ENCODE assay signal across 2 cellular contexts in the genomic region with DNA sequence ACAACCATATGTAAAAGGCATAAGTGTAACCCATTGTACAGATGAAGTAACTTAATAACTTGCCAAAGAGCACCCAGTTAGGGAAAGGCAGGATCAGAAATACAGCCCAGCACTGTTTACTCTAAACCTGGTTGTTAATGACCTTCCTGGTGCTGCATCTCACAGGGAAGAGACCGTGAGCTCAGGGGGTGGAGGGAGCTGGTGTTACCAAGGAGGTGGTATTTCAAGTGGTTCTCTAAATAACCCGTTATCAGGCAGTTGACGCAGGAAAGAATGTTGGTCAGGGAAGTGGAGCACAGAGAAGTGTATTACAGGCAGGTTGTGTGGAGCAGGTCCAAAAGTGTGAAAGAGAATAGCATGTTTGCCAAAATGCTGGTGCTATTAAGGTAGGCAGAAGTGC.
TF ChIP-seq lines count a peak whose summit lies in the region.

No MANE protein-coding gene starts in this region.

TF ChIP-seq in GM23338, 12 proteins besides CTCF, POLR2A, EP300 and RAD21 (continues in another document):
- no peak for TF ChIP-seq JUNB (IDR thresholded peaks at IDR 0.05; ENCODE audit: unreplicated experiment)
- no peak for TF ChIP-seq NANOG (IDR thresholded peaks at IDR 0.05; ENCODE audit: borderline replicate concordance)
- no peak for TF ChIP-seq EZH2 (IDR thresholded peaks at IDR 0.05; ENCODE audit: low read depth, unreplicated experiment)
- no peak for TF ChIP-seq EZH2phosphoT487 (IDR thresholded peaks at IDR 0.05; ENCODE audit: unreplicated experiment)
- no peak for TF ChIP-seq STAT1 (IDR thresholded peaks at IDR 0.05; ENCODE audit: unreplicated experiment)
- no peak for TF ChIP-seq ZNF331 (CRISPR knock-in tag; IDR thresholded peaks at IDR 0.05; ENCODE audit: low read depth)
- TF ChIP-seq ZNF114 (CRISPR knock-in tag; IDR thresholded peaks at IDR 0.05), result no peak
- TF ChIP-seq, protein P1, sequence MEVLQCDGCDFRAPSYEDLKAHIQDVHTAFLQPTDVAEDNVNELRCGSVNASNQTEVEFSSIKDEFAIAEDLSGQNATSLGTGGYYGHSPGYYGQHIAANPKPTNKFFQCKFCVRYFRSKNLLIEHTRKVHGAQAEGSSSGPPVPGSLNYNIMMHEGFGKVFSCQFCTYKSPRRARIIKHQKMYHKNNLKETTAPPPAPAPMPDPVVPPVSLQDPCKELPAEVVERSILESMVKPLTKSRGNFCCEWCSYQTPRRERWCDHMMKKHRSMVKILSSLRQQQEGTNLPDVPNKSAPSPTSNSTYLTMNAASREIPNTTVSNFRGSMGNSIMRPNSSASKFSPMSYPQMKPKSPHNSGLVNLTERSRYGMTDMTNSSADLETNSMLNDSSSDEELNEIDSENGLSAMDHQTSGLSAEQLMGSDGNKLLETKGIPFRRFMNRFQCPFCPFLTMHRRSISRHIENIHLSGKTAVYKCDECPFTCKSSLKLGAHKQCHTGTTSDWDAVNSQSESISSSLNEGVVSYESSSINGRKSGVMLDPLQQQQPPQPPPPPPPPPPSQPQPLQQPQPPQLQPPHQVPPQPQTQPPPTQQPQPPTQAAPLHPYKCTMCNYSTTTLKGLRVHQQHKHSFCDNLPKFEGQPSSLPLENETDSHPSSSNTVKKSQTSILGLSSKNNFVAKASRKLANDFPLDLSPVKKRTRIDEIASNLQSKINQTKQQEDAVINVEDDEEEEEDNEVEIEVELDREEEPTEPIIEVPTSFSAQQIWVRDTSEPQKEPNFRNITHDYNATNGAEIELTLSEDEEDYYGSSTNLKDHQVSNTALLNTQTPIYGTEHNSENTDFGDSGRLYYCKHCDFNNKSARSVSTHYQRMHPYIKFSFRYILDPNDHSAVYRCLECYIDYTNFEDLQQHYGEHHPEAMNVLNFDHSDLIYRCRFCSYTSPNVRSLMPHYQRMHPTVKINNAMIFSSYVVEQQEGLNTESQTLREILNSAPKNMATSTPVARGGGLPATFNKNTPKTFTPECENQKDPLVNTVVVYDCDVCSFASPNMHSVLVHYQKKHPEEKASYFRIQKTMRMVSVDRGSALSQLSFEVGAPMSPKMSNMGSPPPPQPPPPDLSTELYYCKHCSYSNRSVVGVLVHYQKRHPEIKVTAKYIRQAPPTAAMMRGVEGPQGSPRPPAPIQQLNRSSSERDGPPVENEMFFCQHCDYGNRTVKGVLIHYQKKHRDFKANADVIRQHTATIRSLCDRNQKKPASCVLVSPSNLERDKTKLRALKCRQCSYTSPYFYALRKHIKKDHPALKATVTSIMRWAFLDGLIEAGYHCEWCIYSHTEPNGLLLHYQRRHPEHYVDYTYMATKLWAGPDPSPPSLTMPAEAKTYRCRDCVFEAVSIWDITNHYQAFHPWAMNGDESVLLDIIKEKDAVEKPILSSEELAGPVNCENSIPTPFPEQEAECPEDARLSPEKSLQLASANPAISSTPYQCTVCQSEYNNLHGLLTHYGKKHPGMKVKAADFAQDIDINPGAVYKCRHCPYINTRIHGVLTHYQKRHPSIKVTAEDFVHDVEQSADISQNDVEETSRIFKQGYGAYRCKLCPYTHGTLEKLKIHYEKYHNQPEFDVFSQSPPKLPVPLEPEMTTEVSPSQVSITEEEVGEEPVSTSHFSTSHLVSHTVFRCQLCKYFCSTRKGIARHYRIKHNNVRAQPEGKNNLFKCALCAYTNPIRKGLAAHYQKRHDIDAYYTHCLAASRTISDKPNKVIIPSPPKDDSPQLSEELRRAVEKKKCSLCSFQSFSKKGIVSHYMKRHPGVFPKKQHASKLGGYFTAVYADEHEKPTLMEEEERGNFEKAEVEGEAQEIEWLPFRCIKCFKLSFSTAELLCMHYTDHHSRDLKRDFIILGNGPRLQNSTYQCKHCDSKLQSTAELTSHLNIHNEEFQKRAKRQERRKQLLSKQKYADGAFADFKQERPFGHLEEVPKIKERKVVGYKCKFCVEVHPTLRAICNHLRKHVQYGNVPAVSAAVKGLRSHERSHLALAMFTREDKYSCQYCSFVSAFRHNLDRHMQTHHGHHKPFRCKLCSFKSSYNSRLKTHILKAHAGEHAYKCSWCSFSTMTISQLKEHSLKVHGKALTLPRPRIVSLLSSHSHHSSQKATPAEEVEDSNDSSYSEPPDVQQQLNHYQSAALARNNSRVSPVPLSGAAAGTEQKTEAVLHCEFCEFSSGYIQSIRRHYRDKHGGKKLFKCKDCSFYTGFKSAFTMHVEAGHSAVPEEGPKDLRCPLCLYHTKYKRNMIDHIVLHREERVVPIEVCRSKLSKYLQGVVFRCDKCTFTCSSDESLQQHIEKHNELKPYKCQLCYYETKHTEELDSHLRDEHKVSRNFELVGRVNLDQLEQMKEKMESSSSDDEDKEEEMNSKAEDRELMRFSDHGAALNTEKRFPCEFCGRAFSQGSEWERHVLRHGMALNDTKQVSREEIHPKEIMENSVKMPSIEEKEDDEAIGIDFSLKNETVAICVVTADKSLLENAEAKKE (CRISPR knock-in tag; IDR thresholded peaks at IDR 0.05), result no peak
- TF ChIP-seq, protein P2, sequence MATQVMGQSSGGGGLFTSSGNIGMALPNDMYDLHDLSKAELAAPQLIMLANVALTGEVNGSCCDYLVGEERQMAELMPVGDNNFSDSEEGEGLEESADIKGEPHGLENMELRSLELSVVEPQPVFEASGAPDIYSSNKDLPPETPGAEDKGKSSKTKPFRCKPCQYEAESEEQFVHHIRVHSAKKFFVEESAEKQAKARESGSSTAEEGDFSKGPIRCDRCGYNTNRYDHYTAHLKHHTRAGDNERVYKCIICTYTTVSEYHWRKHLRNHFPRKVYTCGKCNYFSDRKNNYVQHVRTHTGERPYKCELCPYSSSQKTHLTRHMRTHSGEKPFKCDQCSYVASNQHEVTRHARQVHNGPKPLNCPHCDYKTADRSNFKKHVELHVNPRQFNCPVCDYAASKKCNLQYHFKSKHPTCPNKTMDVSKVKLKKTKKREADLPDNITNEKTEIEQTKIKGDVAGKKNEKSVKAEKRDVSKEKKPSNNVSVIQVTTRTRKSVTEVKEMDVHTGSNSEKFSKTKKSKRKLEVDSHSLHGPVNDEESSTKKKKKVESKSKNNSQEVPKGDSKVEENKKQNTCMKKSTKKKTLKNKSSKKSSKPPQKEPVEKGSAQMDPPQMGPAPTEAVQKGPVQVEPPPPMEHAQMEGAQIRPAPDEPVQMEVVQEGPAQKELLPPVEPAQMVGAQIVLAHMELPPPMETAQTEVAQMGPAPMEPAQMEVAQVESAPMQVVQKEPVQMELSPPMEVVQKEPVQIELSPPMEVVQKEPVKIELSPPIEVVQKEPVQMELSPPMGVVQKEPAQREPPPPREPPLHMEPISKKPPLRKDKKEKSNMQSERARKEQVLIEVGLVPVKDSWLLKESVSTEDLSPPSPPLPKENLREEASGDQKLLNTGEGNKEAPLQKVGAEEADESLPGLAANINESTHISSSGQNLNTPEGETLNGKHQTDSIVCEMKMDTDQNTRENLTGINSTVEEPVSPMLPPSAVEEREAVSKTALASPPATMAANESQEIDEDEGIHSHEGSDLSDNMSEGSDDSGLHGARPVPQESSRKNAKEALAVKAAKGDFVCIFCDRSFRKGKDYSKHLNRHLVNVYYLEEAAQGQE (IDR thresholded peaks at IDR 0.05; ENCODE audit: unreplicated experiment), result no peak
- TF ChIP-seq POLR2AphosphoS5 (IDR thresholded peaks at IDR 0.05; ENCODE audit: low read depth), result no peak
- no peak for TF ChIP-seq CREB1 (CRISPR knock-in tag; IDR thresholded peaks at IDR 0.05; ENCODE audit: low read depth)

TF ChIP-seq in K562, 482 proteins besides CTCF, POLR2A, EP300 and RAD21 (continued from another document and continues in another):
- TF ChIP-seq, protein P3, sequence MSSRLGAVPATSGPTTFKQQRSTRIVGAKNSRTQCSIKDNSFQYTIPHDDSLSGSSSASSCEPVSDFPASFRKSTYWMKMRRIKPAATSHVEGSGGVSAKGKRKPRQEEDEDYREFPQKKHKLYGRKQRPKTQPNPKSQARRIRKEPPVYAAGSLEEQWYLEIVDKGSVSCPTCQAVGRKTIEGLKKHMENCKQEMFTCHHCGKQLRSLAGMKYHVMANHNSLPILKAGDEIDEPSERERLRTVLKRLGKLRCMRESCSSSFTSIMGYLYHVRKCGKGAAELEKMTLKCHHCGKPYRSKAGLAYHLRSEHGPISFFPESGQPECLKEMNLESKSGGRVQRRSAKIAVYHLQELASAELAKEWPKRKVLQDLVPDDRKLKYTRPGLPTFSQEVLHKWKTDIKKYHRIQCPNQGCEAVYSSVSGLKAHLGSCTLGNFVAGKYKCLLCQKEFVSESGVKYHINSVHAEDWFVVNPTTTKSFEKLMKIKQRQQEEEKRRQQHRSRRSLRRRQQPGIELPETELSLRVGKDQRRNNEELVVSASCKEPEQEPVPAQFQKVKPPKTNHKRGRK (tag; IDR thresholded peaks at IDR 0.05), result no peak
- TF ChIP-seq CREM (IDR thresholded peaks at IDR 0.05; ENCODE audit: low read depth) (peak; percentile 47), DPF2 (IDR thresholded peaks at IDR 0.05) (no peak), NUFIP1 (IDR thresholded peaks at IDR 0.05; ENCODE audit: partially characterized antibody) (no peak), TEAD4 (IDR thresholded peaks at IDR 0.05; ENCODE audit: low read length) (peak; percentile 24; the same call in 1 of the 2 replicates), TEAD4 (CRISPR knock-in tag; IDR thresholded peaks at IDR 0.05; ENCODE audit: borderline replicate concordance) (no peak), HNRNPLL (IDR thresholded peaks at IDR 0.05; ENCODE audit: low read depth, low read length, poor library complexity, severe bottlenecking) (peak; percentile 21), LCOR (CRISPR knock-in tag; IDR thresholded peaks at IDR 0.05) (0 out of 2 replicates have a peak, but pooled peaks have one; percentile 41), SAFB (IDR thresholded peaks at IDR 0.05; ENCODE audit: borderline replicate concordance, low read depth, low read length) (no peak), ZNF436 (CRISPR knock-in tag; IDR thresholded peaks at IDR 0.05) (no peak), BCOR (IDR thresholded peaks at IDR 0.05) (0 out of 2 replicates have a peak, but pooled peaks have one; percentile 26)
- TF ChIP-seq, protein P4, sequence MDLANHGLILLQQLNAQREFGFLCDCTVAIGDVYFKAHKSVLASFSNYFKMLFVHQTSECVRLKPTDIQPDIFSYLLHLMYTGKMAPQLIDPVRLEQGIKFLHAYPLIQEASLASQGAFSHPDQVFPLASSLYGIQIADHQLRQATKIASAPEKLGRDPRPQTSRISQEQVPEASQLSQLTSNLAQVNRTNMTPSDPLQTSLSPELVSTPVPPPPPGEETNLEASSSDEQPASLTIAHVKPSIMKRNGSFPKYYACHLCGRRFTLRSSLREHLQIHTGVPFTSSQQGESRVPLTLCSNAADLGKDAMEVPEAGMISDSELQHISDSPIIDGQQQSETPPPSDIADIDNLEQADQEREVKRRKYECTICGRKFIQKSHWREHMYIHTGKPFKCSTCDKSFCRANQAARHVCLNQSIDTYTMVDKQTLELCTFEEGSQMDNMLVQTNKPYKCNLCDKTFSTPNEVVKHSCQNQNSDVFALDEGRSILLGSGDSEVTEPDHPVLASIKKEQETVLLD (IDR thresholded peaks at IDR 0.05), result peak; percentile 46; the same call in 1 of the 2 replicates
- TF ChIP-seq, protein P5, sequence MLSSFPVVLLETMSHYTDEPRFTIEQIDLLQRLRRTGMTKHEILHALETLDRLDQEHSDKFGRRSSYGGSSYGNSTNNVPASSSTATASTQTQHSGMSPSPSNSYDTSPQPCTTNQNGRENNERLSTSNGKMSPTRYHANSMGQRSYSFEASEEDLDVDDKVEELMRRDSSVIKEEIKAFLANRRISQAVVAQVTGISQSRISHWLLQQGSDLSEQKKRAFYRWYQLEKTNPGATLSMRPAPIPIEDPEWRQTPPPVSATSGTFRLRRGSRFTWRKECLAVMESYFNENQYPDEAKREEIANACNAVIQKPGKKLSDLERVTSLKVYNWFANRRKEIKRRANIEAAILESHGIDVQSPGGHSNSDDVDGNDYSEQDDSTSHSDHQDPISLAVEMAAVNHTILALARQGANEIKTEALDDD (IDR thresholded peaks at IDR 0.05), result peak; percentile 51; the same call in 1 of the 2 replicates
- TF ChIP-seq, protein P6, sequence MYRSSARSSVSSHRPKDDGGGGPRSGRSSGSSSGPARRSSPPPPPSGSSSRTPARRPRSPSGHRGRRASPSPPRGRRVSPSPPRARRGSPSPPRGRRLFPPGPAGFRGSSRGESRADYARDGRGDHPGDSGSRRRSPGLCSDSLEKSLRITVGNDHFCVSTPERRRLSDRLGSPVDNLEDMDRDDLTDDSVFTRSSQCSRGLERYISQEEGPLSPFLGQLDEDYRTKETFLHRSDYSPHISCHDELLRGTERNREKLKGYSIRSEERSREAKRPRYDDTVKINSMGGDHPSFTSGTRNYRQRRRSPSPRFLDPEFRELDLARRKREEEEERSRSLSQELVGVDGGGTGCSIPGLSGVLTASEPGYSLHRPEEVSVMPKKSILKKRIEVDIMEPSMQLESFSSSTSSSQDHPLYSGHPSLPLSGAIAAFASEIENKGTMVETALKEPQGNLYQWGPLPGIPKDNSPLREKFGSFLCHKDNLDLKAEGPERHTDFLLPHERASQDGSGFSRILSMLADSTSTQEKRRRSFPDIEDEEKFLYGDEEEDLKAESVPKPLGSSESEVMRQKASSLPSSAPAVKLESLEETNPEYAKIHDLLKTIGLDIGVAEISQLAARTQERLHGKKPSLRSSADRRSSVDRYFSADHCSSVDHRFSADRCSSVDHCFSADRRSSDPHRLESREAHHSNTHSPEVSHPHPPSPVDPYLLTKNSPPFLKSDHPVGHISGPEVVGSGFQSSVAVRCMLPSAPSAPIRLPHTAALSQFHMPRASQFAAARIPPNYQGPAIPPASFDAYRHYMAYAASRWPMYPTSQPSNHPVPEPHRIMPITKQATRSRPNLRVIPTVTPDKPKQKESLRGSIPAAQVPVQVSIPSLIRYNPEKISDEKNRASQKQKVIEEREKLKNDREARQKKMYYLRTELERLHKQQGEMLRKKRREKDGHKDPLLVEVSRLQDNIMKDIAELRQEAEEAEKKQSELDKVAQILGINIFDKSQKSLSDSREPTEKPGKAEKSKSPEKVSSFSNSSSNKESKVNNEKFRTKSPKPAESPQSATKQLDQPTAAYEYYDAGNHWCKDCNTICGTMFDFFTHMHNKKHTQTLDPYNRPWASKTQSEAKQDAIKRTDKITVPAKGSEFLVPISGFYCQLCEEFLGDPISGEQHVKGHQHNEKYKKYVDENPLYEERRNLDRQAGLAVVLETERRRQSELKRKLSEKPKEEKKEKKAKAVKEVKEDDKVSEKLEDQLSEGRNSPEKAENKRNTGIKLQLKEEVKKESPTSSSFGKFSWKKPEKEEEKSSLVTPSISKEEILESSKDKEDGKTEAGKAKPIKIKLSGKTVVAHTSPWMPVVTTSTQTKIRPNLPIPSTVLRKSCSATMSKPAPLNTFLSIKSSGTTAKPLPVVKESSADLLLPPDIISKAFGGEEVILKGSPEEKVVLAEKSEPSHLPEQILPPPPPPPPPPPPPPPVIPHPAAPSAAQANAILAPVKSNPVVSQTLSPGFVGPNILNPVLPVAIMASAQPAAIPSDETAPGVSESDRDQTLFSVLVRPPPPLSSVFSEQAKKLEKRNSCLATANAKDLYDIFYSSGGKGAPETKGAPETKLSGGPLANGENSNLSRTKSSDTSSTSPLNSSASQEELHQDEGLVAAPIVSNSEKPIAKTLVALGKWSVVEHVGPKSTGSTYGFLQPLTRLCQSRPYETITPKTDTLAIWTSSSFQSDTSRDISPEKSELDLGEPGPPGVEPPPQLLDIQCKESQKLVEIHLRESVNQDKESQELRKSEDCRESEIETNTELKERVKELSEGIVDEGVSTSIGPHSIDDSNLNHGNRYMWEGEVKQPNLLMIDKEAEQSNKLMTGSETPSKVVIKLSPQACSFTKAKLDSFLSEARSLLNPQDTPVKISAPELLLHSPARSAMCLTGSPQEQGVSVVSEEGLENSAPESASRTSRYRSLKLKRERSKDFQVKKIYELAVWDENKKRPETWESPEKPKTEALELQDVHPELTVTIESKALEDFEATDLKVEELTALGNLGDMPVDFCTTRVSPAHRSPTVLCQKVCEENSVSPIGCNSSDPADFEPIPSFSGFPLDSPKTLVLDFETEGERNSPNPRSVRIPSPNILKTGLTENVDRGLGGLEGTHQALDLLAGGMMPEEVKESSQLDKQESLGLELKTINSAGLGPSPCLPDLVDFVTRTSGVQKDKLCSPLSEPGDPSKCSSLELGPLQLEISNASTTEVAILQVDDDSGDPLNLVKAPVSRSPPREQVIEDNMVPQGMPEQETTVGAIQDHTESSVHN (IDR thresholded peaks at IDR 0.05; ENCODE audit: borderline replicate concordance in 1 of 2, low read depth in 1 of 2), result no peak
